Comparison of ENCODE assay signal across 8 cellular contexts in genomic region chr5:132414634-132415377, GRCh38. TPM values are rescaled to one million over a fixed set of nuclear protein-coding genes. Genes with fewer than 3 reads are reported as not detected.
DNase-seq lines count a peak whose midpoint lies in the region; ATAC-seq, FAIRE-seq and TF ChIP-seq lines count a peak whose summit lies in the region.

No MANE protein-coding gene starts in this region.

- peak; percentile 97 for FAIRE-seq in keratinocyte (lab: Jason Lieb, UNC)
- no peak for FAIRE-seq in urothelium cell line (lab: Jason Lieb, UNC)

- H3K27ac ChIP-seq in keratinocyte (ENCODE audit: control insufficient read depth, insufficient read depth, low read length) = peak overlapping the region; percentile 65

- POLR2A ChIA-PET in activated B cell treated with CpG ODN at 0.5 μM for 24 hours (lab: Charles Lee) = interaction anchor here (0.5 to 7.9 kb wide), 14 partner anchors 8 to 311 kb away, joined by 3 to 246 read pairs (median 7); partner anchors contain the start of gene IRF1

- H3K27me3 ChIP-seq in keratinocyte (ENCODE audit: control insufficient read depth, extremely low read depth, insufficient read depth, low read length) = no peaks in the 10 kb centered on the region

- no peak overlapping the region for H2AFZ ChIP-seq in keratinocyte (ENCODE audit: control insufficient read depth, low read length)

- intact Hi-C loops in activated B cell treated with CpG ODN at 0.5 μM for 24 hours (cut with micrococcal nuclease) = loop anchor here (5.0 kb wide), 1 partner anchor 142 kb away; the partner anchor contains the start of gene RAD50

- H3K79me2 ChIP-seq in keratinocyte (ENCODE audit: control insufficient read depth, insufficient read depth, low read length) = no peaks in the 10 kb centered on the region

- ATAC-seq in activated T-cell treated with anti-CD3 and anti-CD28 coated beads, Interleukin-2, amount 50 U/mL, for 72 hours (replicated peaks in 1 of 2) = no peak
- ATAC-seq in activated B cell treated with CpG ODN at 0.5 μM for 24 hours (ENCODE audit: low read depth) (no peak), GM21360 (IDR thresholded peaks at IDR 0.05; ENCODE audit: unreplicated experiment) (no peak)

- H3K27ac Mint-ChIP-seq in activated T-cell treated with anti-CD3 and anti-CD28 coated beads, Interleukin-2, amount 50 U/mL, for 72 hours = peak overlapping the region; percentile 96
- H3K27ac Mint-ChIP-seq in activated B cell treated with CpG ODN at 0.5 μM for 24 hours = peak overlapping the region; percentile 88

- H3K36me3 Mint-ChIP-seq in activated T-cell treated with anti-CD3 and anti-CD28 coated beads, Interleukin-2, amount 50 U/mL, for 72 hours (ENCODE audit: insufficient read depth in 2 of 2) = peaks cover 4 to 20% of the 10 kb centered on the region in 2 donors
- H3K36me3 Mint-ChIP-seq in activated B cell treated with CpG ODN at 0.5 μM for 24 hours (ENCODE audit: low read depth) = peaks cover 17% of the 10 kb centered on the region

- peak overlapping the region; percentile 25 for H3K9ac ChIP-seq in keratinocyte (ENCODE audit: control insufficient read depth, extremely low read depth, insufficient read depth, low read length)

- H3K36me3 ChIP-seq in keratinocyte (ENCODE audit: control insufficient read depth in 2 of 2, extremely low read depth in 1 of 2, insufficient read depth in 2 of 2, low read length in 2 of 2) = no peaks in the 10 kb centered on the region

- no peaks in the 10 kb centered on the region for H3K9me3 ChIP-seq in keratinocyte (ENCODE audit: control insufficient read depth, low read depth, low read length)

- peak overlapping the region in 1 of 3 experiments; percentile 34 for H3K4me3 ChIP-seq in keratinocyte (ENCODE audit: control insufficient read depth in 2 of 3, extremely low read depth in 1 of 3, insufficient read depth in 2 of 3, low read depth in 1 of 3, low read length in 3 of 3)

- H3K27me3 Mint-ChIP-seq in activated T-cell treated with anti-CD3 and anti-CD28 coated beads, Interleukin-2, amount 50 U/mL, for 72 hours (ENCODE audit: low read depth) = no peaks in the 10 kb centered on the region
- no peaks in the 10 kb centered on the region for H3K27me3 Mint-ChIP-seq in activated B cell treated with CpG ODN at 0.5 μM for 24 hours

- no peaks in the 10 kb centered on the region for H4K20me1 ChIP-seq in keratinocyte (ENCODE audit: control insufficient read depth, extremely low read depth, insufficient read depth, low read length)

- CTCF ChIA-PET in activated B cell treated with CpG ODN at 0.5 μM for 24 hours (lab: Charles Lee) = interaction anchor here (0.7 to 2.9 kb wide), 9 partner anchors 9 to 87 kb away, joined by 3 to 12 read pairs (median 8); partner anchors contain the start of gene IRF1

- TF ChIP-seq CTCF in activated B cell treated with CpG ODN at 0.5 μM for 24 hours (IDR thresholded peaks at IDR 0.05) = no peak
- TF ChIP-seq CTCF in keratinocyte (optimal IDR thresholded peaks at IDR 0.05 in 1 of 3, IDR thresholded peaks at IDR 0.05 in 1 of 3, conservative IDR thresholded peaks at IDR 0.05 in 1 of 3; ENCODE audit: extremely low read depth in 1 of 3, insufficient read depth in 2 of 3, low read length in 3 of 3) = no peak

- dilution Hi-C loops in keratinocyte (cut with MboI; ENCODE audit: extremely low pct_ligation_motif_present, low sequenced_read_pairs) = no loop called here

- H3K4me1 ChIP-seq in keratinocyte (ENCODE audit: control insufficient read depth, extremely low read depth, insufficient read depth, low read length) = peaks cover 59% of the 10 kb centered on the region

- H3K9me3 Mint-ChIP-seq in activated T-cell treated with anti-CD3 and anti-CD28 coated beads, Interleukin-2, amount 50 U/mL, for 72 hours = no peaks in the 10 kb centered on the region
- no peaks in the 10 kb centered on the region for H3K9me3 Mint-ChIP-seq in activated B cell treated with CpG ODN at 0.5 μM for 24 hours

- no peak for DNase-seq in activated T-cell treated with anti-CD3 and anti-CD28 coated beads, Interleukin-2, amount 50 U/mL, for 72 hours
- no peak for DNase-seq in activated T-cell treated with anti-CD3 and anti-CD28 coated beads for 4 hours
- no peak for DNase-seq in activated B cell treated with CpG ODN at 0.5 μM for 24 hours
- DNase-seq in keratinocyte (ENCODE audit: low read depth, low spot score) = no peak
- DNase-seq in urothelium cell line (ENCODE audit: low spot score) = peak; percentile 52
- DNase-seq in middle frontal gyrus (ENCODE audit: extremely low spot score, low spot score) = no peak
- no peak for DNase-seq in inferior parietal cortex (ENCODE audit: extremely low spot score)

- no peaks in the 10 kb centered on the region for H3K9me1 ChIP-seq in keratinocyte (ENCODE audit: control insufficient read depth, extremely low read depth, insufficient read depth, low read length)

- H3K4me2 ChIP-seq in keratinocyte (ENCODE audit: control insufficient read depth, extremely low read depth, insufficient read depth, low read depth, low read length) = peak overlapping the region; percentile 66

- H3K4me1 Mint-ChIP-seq in activated T-cell treated with anti-CD3 and anti-CD28 coated beads, Interleukin-2, amount 50 U/mL, for 72 hours (ENCODE audit: low read depth) = peaks cover 60% of the 10 kb centered on the region
- H3K4me1 Mint-ChIP-seq in activated B cell treated with CpG ODN at 0.5 μM for 24 hours = peaks cover 89% of the 10 kb centered on the region

- peak overlapping the region; percentile 6 to 77 for H3K4me3 Mint-ChIP-seq in activated T-cell treated with anti-CD3 and anti-CD28 coated beads, Interleukin-2, amount 50 U/mL, for 72 hours
- H3K4me3 Mint-ChIP-seq in activated B cell treated with CpG ODN at 0.5 μM for 24 hours = peak overlapping the region; percentile 67

RNA-seq across cellular contexts. Expression of gene SLC22A5, which starts 45.3 kb away (rescaled TPM):
- total RNA-seq in activated T-cell treated with anti-CD3 and anti-CD28 coated beads, Interleukin-2, amount 50 U/mL, for 72 hours = 1 to 10 TPM; 7.0 to 7.4 TPM
- total RNA-seq in activated B cell treated with CpG ODN at 0.5 μM for 24 hours = 5.4 and 6.6 TPM in 2 replicates
- 14.8 to 23.0 TPM (median 21.5 TPM) in 3 replicates for polyA plus RNA-seq in keratinocyte
- polyA plus RNA-seq in keratinocyte (2011; ENCODE audit: low read depth) = 2.4 TPM
- polyA plus RNA-seq in keratinocyte (2011; cell fraction: cytosol; rRNA removed) = 9.5 and 17.4 TPM in 2 replicates
- polyA plus RNA-seq in keratinocyte (2011; cell fraction: nucleus; rRNA removed) = 56.3 and 66.2 TPM in 2 replicates
- polyA plus RNA-seq in keratinocyte (2012; ENCODE audit: low replicate concordance) = 7.7 and 9.6 TPM in 2 replicates
- polyA minus RNA-seq in keratinocyte = 43.5 to 54.4 TPM (median 46.9 TPM) in 3 replicates
- polyA minus RNA-seq in keratinocyte (2011; cell fraction: cytosol; rRNA and poly(A)+ RNA removed) = 18.8 TPM
- 29.9 and 37.5 TPM in 2 replicates for polyA minus RNA-seq in keratinocyte (2011; cell fraction: nucleus; rRNA and poly(A)+ RNA removed)
